In genomic region chr6:82017773-82018172, GRCh38 we compare ENCODE assay signal across 14 cellular contexts.
"Had no signal": no experiment of that assay in that cellular context is flagged by ENCODE, and none has a peak within 500 bp of the region (broad histone marks: within the 10 kb centered on the region; RNA-seq: fewer than 3 reads in every experiment).

No MANE protein-coding gene starts in this region.

- H3K27ac ChIP-seq: neural progenitor cell, parathyroid adenoma, VCaP had no signal

- H3K27me3 ChIP-seq: neural progenitor cell, testis had no signal

- ATAC-seq: activated CD8-positive, alpha-beta T cell treated with anti-CD3 and anti-CD28 coated beads, Interleukin-2, amount 10 ng/mL, durations not matched to agents 7 days and 5 days; effector memory CD8-positive, alpha-beta T cell; left lobe of liver had no signal

- H3K9me3 ChIP-seq: SK-N-SH, testis had no signal

- H3K4me3 ChIP-seq: neural progenitor cell, testis had no signal

- H2AFZ ChIP-seq: neural progenitor cell, parathyroid adenoma had no signal

- H3K4me2 ChIP-seq: neural progenitor cell had no signal

- H3K9me2 ChIP-seq: SK-N-SH had no signal

- H3K9ac ChIP-seq: neural progenitor cell, parathyroid adenoma had no signal

- H3K79me2 ChIP-seq: parathyroid adenoma had no signal

- H3K4me1 ChIP-seq: parathyroid adenoma had no signal

- H3K36me3 ChIP-seq: neural progenitor cell had no signal

- DNase-seq: activated CD4-positive, alpha-beta T cell treated with anti-CD3 and anti-CD28 coated beads for 4 hours; activated CD8-positive, alpha-beta memory T cell treated with anti-CD3 and anti-CD28 coated beads, Interleukin-2, amount 50 U/mL, for 48 hours; activated CD8-positive, alpha-beta T cell treated with anti-CD3 and anti-CD28 coated beads, Interleukin-2, amount 10 ng/mL, durations not matched to agents 7 days and 5 days; activated naive CD4-positive, alpha-beta T cell treated with anti-CD3 and anti-CD28 coated beads for 36 hours; effector memory CD8-positive, alpha-beta T cell; SK-N-SH; stimulated activated CD4-positive, alpha-beta T cell treated with anti-CD3 and anti-CD28 coated beads, Interleukin-2, amount 100 ng/mL, for 48 hours; stimulated activated naive CD4-positive, alpha-beta T cell treated with Interleukin-2 at 50 U/mL for 16 hours; T-helper 1 cell had no signal
